21 cellular contexts compared by ENCODE assay signal in genomic region chr14:94897092-94897491, GRCh38.
DNase-seq lines count a peak whose midpoint lies in the region; ATAC-seq, FAIRE-seq and TF ChIP-seq lines count a peak whose summit lies in the region.
"Had no signal": no experiment of that assay in that cellular context is flagged by ENCODE, and none has a peak within 500 bp of the region (broad histone marks: within the 10 kb centered on the region; RNA-seq: fewer than 3 reads in every experiment).

No MANE protein-coding gene starts in this region.

- ATAC-seq in HG03175 (IDR thresholded peaks at IDR 0.05; ENCODE audit: unreplicated experiment) = no peak
- ATAC-seq: activated naive CD8-positive, alpha-beta T cell treated with anti-CD3 and anti-CD28 coated beads, Interleukin-2, amount 50 U/mL, for 24 hours; activated T-cell treated with anti-CD3 and anti-CD28 coated beads, Interleukin-2, amount 50 U/mL, for 4 hours; mucosa of descending colon had no signal

- H3K4me3 ChIP-seq in choroid plexus epithelial cell (ENCODE audit: low read depth, low read length) (no peak overlapping the region), esophagus squamous epithelium (no peak overlapping the region)
- H3K4me3 ChIP-seq: heart right ventricle, mucosa of descending colon, stomach, vagina had no signal

- WGBS in esophagus squamous epithelium, 2 donors = 40 to 50% methylated on average over 6 of the region's 6 CpGs

- H3K4me1 ChIP-seq in esophagus squamous epithelium = no peaks in the 10 kb centered on the region
- H3K4me1 ChIP-seq: heart right ventricle, stomach, vagina had no signal

- no peaks in the 10 kb centered on the region for H3K36me3 ChIP-seq in esophagus squamous epithelium
- H3K36me3 ChIP-seq: heart right ventricle, stomach, vagina had no signal

- DNase-seq in AG08395 (ENCODE audit: low spot score) = peak; percentile 88
- DNase-seq in HTR-8/SVneo (ENCODE audit: insufficient read length, low spot score) = peak; percentile 36
- DNase-seq in choroid plexus epithelial cell (ENCODE audit: low read depth) = peak; percentile 5
- peak; percentile 4 for DNase-seq in myocyte (ENCODE audit: low read depth)
- no peak for DNase-seq in esophagus squamous epithelium (lab: John Stamatoyannopoulos, UW)
- DNase-seq in G401 (ENCODE audit: low spot score) = no peak
- no peak for DNase-seq in activated CD8-positive, alpha-beta memory T cell treated with anti-CD3 and anti-CD28 coated beads, Interleukin-2, amount 50 U/mL, for 48 hours
- DNase-seq: activated CD4-positive, alpha-beta T cell treated with anti-CD3 and anti-CD28 coated beads, Interleukin-2, amount 50 U/mL, for 4 hours; activated naive CD8-positive, alpha-beta T cell treated with anti-CD3 and anti-CD28 coated beads, Interleukin-2, amount 50 U/mL, for 24 hours; activated T-cell treated with anti-CD3 and anti-CD28 coated beads, Interleukin-2, amount 50 U/mL, for 4 hours; COR-L47; GDM1; heart right ventricle; mucosa of descending colon; NCI-H146; NCI-H345; stomach had no signal

- TF ChIP-seq CTCF in choroid plexus epithelial cell (conservative IDR thresholded peaks at IDR 0.05; ENCODE audit: low read depth, low read length) = no peak
- TF ChIP-seq CTCF in esophagus squamous epithelium (IDR thresholded peaks at IDR 0.05) = no peak

- TF ChIP-seq POLR2A in esophagus squamous epithelium (IDR thresholded peaks at IDR 0.05) = no peak

- in situ Hi-C loops in G401 (cut with HindIII; ENCODE audit: low sequenced_read_pairs) = no loop called here

- intact Hi-C loops in esophagus squamous epithelium (cut with DNase I) = no loop called here

- H3K9me3 ChIP-seq in esophagus squamous epithelium = no peaks in the 10 kb centered on the region
- H3K9me3 ChIP-seq: mucosa of descending colon, vagina had no signal

- H3K27ac ChIP-seq in esophagus squamous epithelium = no peak overlapping the region
- H3K27ac ChIP-seq: heart right ventricle, KMS-11, stomach, vagina had no signal

- H3K27me3 ChIP-seq in esophagus squamous epithelium = peaks cover 0 to 9% (median 0%) of the 10 kb centered on the region in 4 donors
- H3K27me3 ChIP-seq: vagina had no signal

- FAIRE-seq in HTR-8/SVneo (lab: Jason Lieb, UNC) = no peak
- FAIRE-seq: TTC549 had no signal

Comparison
In these comparisons a context has a peak if more than half of its experiments do, and no peak if none do; other contexts are left out.
1. DNase-seq: peak in AG08395 (single experiment), HTR-8/SVneo (single experiment), choroid plexus epithelial cell (single experiment) and myocyte (single experiment); none in esophagus squamous epithelium (single experiment), G401 (single experiment) and activated CD8-positive, alpha-beta memory T cell treated with anti-CD3 and anti-CD28 coated beads, Interleukin-2, amount 50 U/mL, for 48 hours (single experiment).